In genomic region chr10:91462423-91462822, GRCh38 we compare ENCODE assay signal across 31 cellular contexts. TPM values are rescaled to one million over a fixed set of nuclear protein-coding genes. Genes with fewer than 3 reads are reported as not detected.
DNase-seq lines count a peak whose midpoint lies in the region; ATAC-seq, FAIRE-seq and TF ChIP-seq lines count a peak whose summit lies in the region.
"Had no signal": no experiment of that assay in that cellular context is flagged by ENCODE, and none has a peak within 500 bp of the region (broad histone marks: within the 10 kb centered on the region; RNA-seq: fewer than 3 reads in every experiment).

No MANE protein-coding gene starts in this region.

- DNase-seq in GM04504 (ENCODE audit: low read depth) (peak; percentile 9), PC-3 (peak; percentile 60), dedifferentiated amniotic fluid mesenchymal stem cell (ENCODE audit: extremely low spot score) (peak; percentile 26), mesenchymal stem cell (peak; percentile 9), RCC 7860 (ENCODE audit: low spot score) (no peak), NCI-H1105 (lab: John Stamatoyannopoulos, UW) (no peak), ureter (ENCODE audit: low spot score) (no peak)
- DNase-seq: activated CD4-positive, alpha-beta T cell treated with anti-CD3 and anti-CD28 coated beads for 48 hours; activated gamma-delta T cell; activated T-cell treated with anti-CD3 and anti-CD28 coated beads, Interleukin-2, amount 50 U/mL, for 1 hour; Calu3; colonic mucosa; DND-41; effector memory CD4-positive, alpha-beta T cell; erythroblast; H9; KG1; left ventricle myocardium inferior; naive B cell; NCI-H1436 treated with DMSO at 0.1 percent for 48 hours; NCI-H510A; nucleus accumbens; psoas muscle; SHP77 treated with DMSO at 0.1 percent for 48 hours; sigmoid colon; stimulated activated naive CD4-positive, alpha-beta T cell; SW 1271; T1000; uterus; WERI-Rb-1 had no signal

- H2AFZ ChIP-seq in PC-3 (ENCODE audit: low read length): no peak overlapping the region
- no peak overlapping the region for H2AFZ ChIP-seq in mesenchymal stem cell (ENCODE audit: low read depth, low read length)

- no peak overlapping the region for H3K4ac ChIP-seq in mesenchymal stem cell (ENCODE audit: low read depth in 1 of 2, low read length in 2 of 2)

- H3K9me2 ChIP-seq in PC-3 (replicated peaks; ENCODE audit: low read length): no peaks in the 10 kb centered on the region

- no peaks in the 10 kb centered on the region for H3K27me3 ChIP-seq in PC-3 (ENCODE audit: low read length)
- H3K27me3 ChIP-seq in mesenchymal stem cell (ENCODE audit: control insufficient read depth in 1 of 2, insufficient read depth in 1 of 2, low read length in 2 of 2): no peaks in the 10 kb centered on the region
- H3K27me3 ChIP-seq: colonic mucosa, sigmoid colon, uterus had no signal

- intact Hi-C loops in PC-3 (cut with micrococcal nuclease): loop anchor here (5.0 kb wide), 1 partner anchor 50 kb away; the partner anchor contains the start of gene HECTD2

- H3K9ac ChIP-seq in PC-3 (ENCODE audit: low read length): no peak overlapping the region
- no peak overlapping the region for H3K9ac ChIP-seq in mesenchymal stem cell (ENCODE audit: low read length)

- no peak overlapping the region for H3K14ac ChIP-seq in mesenchymal stem cell (ENCODE audit: low read length in 2 of 2)

- no peaks in the 10 kb centered on the region for H3K79me2 ChIP-seq in PC-3 (ENCODE audit: low read length)

- no peak overlapping the region for H2AK5ac ChIP-seq in mesenchymal stem cell (ENCODE audit: low read length, severe bottlenecking)

- FAIRE-seq in RCC 7860 (lab: Jason Lieb, UNC): no peak

- H3K18ac ChIP-seq in mesenchymal stem cell (ENCODE audit: low read depth in 1 of 2, low read length in 2 of 2): no peak overlapping the region

- H3K36me3 ChIP-seq in PC-3 (ENCODE audit: low read depth, low read length) (no peaks in the 10 kb centered on the region), mesenchymal stem cell (ENCODE audit: control insufficient read depth in 1 of 2, insufficient read depth in 2 of 2, low read depth in 1 of 2, low read length in 2 of 2) (peaks cover 11 to 62% of the 10 kb centered on the region in 2 experiments)
- H3K36me3 ChIP-seq: colonic mucosa had no signal

- no peak overlapping the region for H2BK15ac ChIP-seq in mesenchymal stem cell (ENCODE audit: low read depth, poor library complexity, severe bottlenecking)

- no peak overlapping the region for H3K23ac ChIP-seq in mesenchymal stem cell (ENCODE audit: low read length in 2 of 2)

- CTCF ChIA-PET in PC-3 (lab: Charles Lee): no interaction called here

- no peak overlapping the region for H4K91ac ChIP-seq in mesenchymal stem cell (ENCODE audit: low read length)

- TF ChIP-seq CTCF in PC-3 (conservative IDR thresholded peaks at IDR 0.05; ENCODE audit: low read depth, low read length): no peak

- no peaks in the 10 kb centered on the region for H3F3A ChIP-seq in PC-3 (ENCODE audit: low read length, unreplicated experiment)

- POLR2A ChIA-PET in PC-3 (lab: Charles Lee; ENCODE audit: unreplicated experiment): no interaction called here

- no TSS peak for BruUV-seq in PC-3 (replicated peaks; lab: Mats Ljungman, UMichigan)

- H2BK12ac ChIP-seq in mesenchymal stem cell (ENCODE audit: low read length in 2 of 2): no peak overlapping the region

- H3K27ac ChIP-seq in PC-3 (ENCODE audit: low read length): no peak overlapping the region
- H3K27ac ChIP-seq in mesenchymal stem cell (ENCODE audit: low read length, poor library complexity, severe bottlenecking): no peak overlapping the region
- H3K27ac ChIP-seq: colonic mucosa, left ventricle myocardium inferior, psoas muscle, sigmoid colon, uterus, WERI-Rb-1 had no signal

- no peak overlapping the region for H4K8ac ChIP-seq in mesenchymal stem cell (ENCODE audit: low read length)

- H3K79me1 ChIP-seq in mesenchymal stem cell (replicated peaks; ENCODE audit: low read length, poor library complexity, severe bottlenecking): no peaks in the 10 kb centered on the region

- H3K4me2 ChIP-seq in PC-3 (ENCODE audit: low read length) (no peak overlapping the region), mesenchymal stem cell (ENCODE audit: low read length, poor library complexity, severe bottlenecking) (no peak overlapping the region)

- no peak overlapping the region for H2BK120ac ChIP-seq in mesenchymal stem cell (ENCODE audit: low read depth, low read length)

- H3K4me3 ChIP-seq in PC-3 (ENCODE audit: low read length) (no peak overlapping the region), mesenchymal stem cell (ENCODE audit: insufficient read depth in 1 of 2, low read depth in 1 of 2, low read length in 2 of 2) (no peak overlapping the region)
- H3K4me3 ChIP-seq: colonic mucosa, left ventricle myocardium inferior, psoas muscle, sigmoid colon, uterus had no signal

- ATAC-seq in PC-3 (peak; percentile 69), GM18858 (IDR thresholded peaks at IDR 0.05; ENCODE audit: unreplicated experiment) (no peak)
- ATAC-seq: psoas muscle had no signal

- H3K4me1 ChIP-seq in PC-3 (ENCODE audit: insufficient read depth, low read length): peaks cover 5% of the 10 kb centered on the region; the same call in 1 of the 2 replicates
- H3K4me1 ChIP-seq in mesenchymal stem cell (ENCODE audit: control insufficient read depth, insufficient read depth, low read depth, low read length): no peaks in the 10 kb centered on the region
- H3K4me1 ChIP-seq: colonic mucosa, left ventricle myocardium inferior, psoas muscle, sigmoid colon, uterus had no signal

- no peak overlapping the region for H2BK5ac ChIP-seq in mesenchymal stem cell (ENCODE audit: low read depth, low read length, poor library complexity, severe bottlenecking)

- no peaks in the 10 kb centered on the region for H4K20me1 ChIP-seq in PC-3 (ENCODE audit: low read length)

- H3K9me3 ChIP-seq in PC-3 (ENCODE audit: low read length): no peaks in the 10 kb centered on the region
- H3K9me3 ChIP-seq in mesenchymal stem cell (ENCODE audit: control insufficient read depth, low read length): peaks cover 17% of the 10 kb centered on the region
- H3K9me3 ChIP-seq: colonic mucosa, psoas muscle, sigmoid colon, uterus had no signal

RNA-seq across cellular contexts. Expression of gene HECTD2, which starts 52.3 kb away (rescaled TPM):
- 2.9 and 4.0 TPM in 2 replicates for total RNA-seq in PC-3 (2014; rRNA removed)
- polyA plus RNA-seq in mesenchymal stem cell (2013, experiment 1 of 2): 6.3 TPM
- 6.7 TPM for polyA plus RNA-seq in mesenchymal stem cell (2013, experiment 2 of 2)
- 23.4 TPM for total RNA-seq in ureter

Comparison
In these comparisons a context has a peak if more than half of its experiments do, and no peak if none do; other contexts are left out.
1. DNase-seq: peak in GM04504 (single experiment), PC-3 (single experiment), dedifferentiated amniotic fluid mesenchymal stem cell (single experiment) and mesenchymal stem cell (single experiment); none in RCC 7860 (single experiment), NCI-H1105 (single experiment) and ureter (single experiment).